In the genomic region with DNA sequence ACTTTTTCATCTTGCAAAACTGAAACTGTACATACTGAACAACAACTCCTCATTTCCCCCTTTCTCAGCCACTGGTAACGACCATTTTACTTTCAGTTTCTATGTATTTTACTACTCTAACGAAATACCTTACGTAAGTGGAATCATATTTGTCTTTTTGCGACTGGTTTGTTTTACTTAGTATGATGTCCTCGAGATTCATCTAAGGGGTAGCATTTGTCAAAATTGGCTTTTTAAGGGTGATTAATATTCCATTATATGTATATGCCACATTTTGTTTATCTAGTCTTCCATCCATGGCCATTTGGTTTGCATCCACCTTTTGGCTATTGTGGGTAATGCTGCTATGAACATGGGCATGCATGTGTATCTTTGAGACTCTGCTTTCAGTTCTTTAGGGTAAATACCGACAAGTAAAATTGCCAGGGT, we compare ENCODE assay signal across 11 cellular contexts. TPM values are rescaled to one million over a fixed set of nuclear protein-coding genes. Genes with fewer than 3 reads are reported as not detected.
DNase-seq lines count a peak whose midpoint lies in the region; ATAC-seq and TF ChIP-seq lines count a peak whose summit lies in the region.
"Had no signal": no experiment of that assay in that cellular context is flagged by ENCODE, and none has a peak within 500 bp of the region (broad histone marks: within the 10 kb centered on the region; RNA-seq: fewer than 3 reads in every experiment).

No MANE protein-coding gene starts in this region.

- H3K36me3 ChIP-seq in HEK293 (ENCODE audit: control insufficient read depth in 2 of 2, insufficient read depth in 1 of 2, low read length in 2 of 2) = peaks cover 98 to 99% of the 10 kb centered on the region in 2 experiments
- H3K36me3 ChIP-seq in OCI-LY7 (ENCODE audit: insufficient read depth, low read length) = peaks cover 98% of the 10 kb centered on the region

- H3K4me2 ChIP-seq in OCI-LY7 (ENCODE audit: low read length) = peak overlapping the region; percentile 63

- H3K9me3 Mint-ChIP-seq in memory B cell = no peaks in the 10 kb centered on the region

- H3K27ac ChIP-seq in HEK293 (ENCODE audit: extremely low read depth, low read depth, low read length) (no peak overlapping the region), OCI-LY7 (ENCODE audit: low read depth, low read length, poor library complexity, severe bottlenecking) (peak overlapping the region; percentile 70)

- intact Hi-C loops in OCI-LY7 (cut with micrococcal nuclease; ENCODE audit: unreplicated experiment) = no loop called here

- BruUV-seq in OCI-LY7 (replicated peaks; lab: Mats Ljungman, UMichigan) = no TSS peak

- peaks cover 67% of the 10 kb centered on the region for H3K79me2 ChIP-seq in OCI-LY7 (ENCODE audit: insufficient read depth, low read depth, low read length)

- peak overlapping the region; percentile 89 for H3K27ac Mint-ChIP-seq in memory B cell

- no peaks in the 10 kb centered on the region for H3K27me3 Mint-ChIP-seq in memory B cell

- peaks cover 23% of the 10 kb centered on the region for H3K4me1 Mint-ChIP-seq in memory B cell

- peak overlapping the region; percentile 58 for H3K4me3 Mint-ChIP-seq in memory B cell

- H3K4me1 ChIP-seq in HEK293 (ENCODE audit: control insufficient read depth, insufficient read depth, low read length) = no peaks in the 10 kb centered on the region
- peaks cover 62% of the 10 kb centered on the region for H3K4me1 ChIP-seq in OCI-LY7 (ENCODE audit: insufficient read depth, low read length, poor library complexity, severe bottlenecking)

- H3K4me3 ChIP-seq in HEK293 (ENCODE audit: low read depth, low read length) (no peak overlapping the region), OCI-LY7 (ENCODE audit: low read depth, low read length, poor library complexity, severe bottlenecking) (peak overlapping the region; percentile 40)
- H3K4me3 ChIP-seq: lung had no signal

- POLR2A ChIA-PET in HEK293 (lab: Yijun Ruan, JAX) (interaction anchor here (3.1 kb wide), 1 partner anchor 11 kb away, joined by 12 read pairs; a partner anchor contains a TSS), OCI-LY7 (lab: Charles Lee) (interaction anchor here (2.3 kb wide), 1 partner anchor 10 kb away, joined by 10 read pairs; a partner anchor contains a TSS)

- H4K20me1 ChIP-seq in OCI-LY7 (ENCODE audit: insufficient read depth, low read length) = peaks cover 49% of the 10 kb centered on the region

- ATAC-seq in memory B cell (ENCODE audit: low read depth) = peak; percentile 84
- ATAC-seq in HG03342 (IDR thresholded peaks at IDR 0.05; ENCODE audit: unreplicated experiment) = no peak

- TF ChIP-seq CTCF in GM12874 (IDR thresholded peaks at IDR 0.05; ENCODE audit: insufficient read depth, low read depth, low read length) (peak; percentile 20; the same call in 1 of the 2 replicates), HEK293 (tag by site-specific recombination; IDR thresholded peaks at IDR 0.05) (no peak), OCI-LY7 (conservative IDR thresholded peaks at IDR 0.05; ENCODE audit: low read length) (0 out of 2 replicates have a peak, but pooled peaks have one; percentile 27)

- H3K9me3 ChIP-seq in HEK293 (ENCODE audit: control insufficient read depth, insufficient read depth, low read depth, low read length) (no peaks in the 10 kb centered on the region), OCI-LY7 (ENCODE audit: low read length) (no peaks in the 10 kb centered on the region)

- CTCF ChIA-PET in HEK293 (lab: Yijun Ruan, JAX) (no interaction called here), OCI-LY7 (lab: Charles Lee; ENCODE audit: unreplicated experiment) (no interaction called here)

- peak; percentile 65 for DNase-seq in OCI-LY7 (ENCODE audit: low spot score)
- peak in 1 of 2 donors; percentile 45 for DNase-seq in memory B cell (ENCODE audit: low spot score in 2 of 2)
- no peak for DNase-seq in NCI-H1694 (lab: John Stamatoyannopoulos, UW)
- DNase-seq in stimulated activated CD4-positive, alpha-beta T cell treated with anti-CD3 and anti-CD28 coated beads, Interleukin-2, amount 100 ng/mL, for 24 hours = no peak
- DNase-seq in nucleus accumbens (lab: John Stamatoyannopoulos, UW) = no peak
- DNase-seq: NCI-H1930; stimulated activated CD8-positive, alpha-beta memory T cell treated with anti-CD3 and anti-CD28 coated beads, Interleukin-4, amount 100 ng/mL, for 48 hours had no signal

- no peak overlapping the region for H2AFZ ChIP-seq in OCI-LY7 (ENCODE audit: low read length)

- peaks cover 26% of the 10 kb centered on the region for H3K36me3 Mint-ChIP-seq in memory B cell

- H3K9me2 ChIP-seq in OCI-LY7 (ENCODE audit: insufficient read depth, low read length) = no peaks in the 10 kb centered on the region

TF ChIP-seq in HEK293, 187 proteins besides CTCF, POLR2A, EP300 and RAD21:
- TF ChIP-seq ZNF548 (tag by site-specific recombination; IDR thresholded peaks at IDR 0.05) = no peak
- TF ChIP-seq PRDM1 (tag by site-specific recombination; IDR thresholded peaks at IDR 0.05) = 0 out of 2 replicates have a peak, but pooled peaks have one; percentile 19

RNA-seq across cellular contexts. Expression of a gene that starts 10.4 kb away (rescaled TPM):
- total RNA-seq in OCI-LY7 (2014; rRNA removed; shearing (Covaris generic)) = 215 and 232 TPM in 2 replicates
- total RNA-seq in OCI-LY7 (2022) = 423 and 453 TPM in 2 replicates

RNA-seq across cellular contexts. Expression of a gene that starts 33.9 kb away (rescaled TPM):
- total RNA-seq in OCI-LY7 (2014; rRNA removed; shearing (Covaris generic)) = 8.3 and 15.0 TPM in 2 replicates
- 15.2 and 16.0 TPM in 2 replicates for total RNA-seq in OCI-LY7 (2022)
